In genomic region chr6:33161354-33162320, GRCh38 we compare ENCODE assay signal across 8 cellular contexts. TPM values are rescaled to one million over a fixed set of nuclear protein-coding genes. Genes with fewer than 3 reads are reported as not detected.
DNase-seq lines count a peak whose midpoint lies in the region; ATAC-seq and TF ChIP-seq lines count a peak whose summit lies in the region.

No MANE protein-coding gene starts in this region.

- no peaks in the 10 kb centered on the region for H3K27me3 Mint-ChIP-seq in CD4-positive, alpha-beta T cell

- no peaks in the 10 kb centered on the region for H3K27me3 ChIP-seq in CD4-positive, alpha-beta T cell (ENCODE audit: control insufficient read depth, insufficient read depth, low read length)

- no peak overlapping the region for H3K27ac Mint-ChIP-seq in CD4-positive, alpha-beta T cell

- H3K4me3 Mint-ChIP-seq in CD4-positive, alpha-beta T cell, result peak overlapping the region; percentile 87

- CTCF ChIA-PET in CD4-positive, alpha-beta T cell (lab: Charles Lee), result interaction anchor here (0.7 to 3.1 kb wide), 13 partner anchors 14 to 183 kb away, joined by 3 to 76 read pairs (median 4); partner anchors contain the start of genes RGL2 and RING1

- no peaks in the 10 kb centered on the region for H3K9me3 ChIP-seq in CD4-positive, alpha-beta T cell (ENCODE audit: control insufficient read depth, low read length)

- TF ChIP-seq CTCF in CD4-positive, alpha-beta T cell (IDR thresholded peaks at IDR 0.05), result peak; percentile 90

- intact Hi-C loops in CD4-positive, alpha-beta T cell (cut with DNase I, micrococcal nuclease), result loop anchor here (1.0 to 2.0 kb wide), 3 partner anchors 17 to 87 kb away; no protein-coding TSS in a partner anchor

- peak; percentile 97 for ATAC-seq in CD4-positive, alpha-beta T cell (ENCODE audit: poor library complexity)
- ATAC-seq in GM21576 (IDR thresholded peaks at IDR 0.05; ENCODE audit: unreplicated experiment), result peak; percentile 62
- ATAC-seq in GM19351 (IDR thresholded peaks at IDR 0.05; ENCODE audit: unreplicated experiment), result no peak

- no peak overlapping the region for H3K27ac ChIP-seq in CD4-positive, alpha-beta T cell (ENCODE audit: low read depth, low read length)

- no peaks in the 10 kb centered on the region for H3K36me3 Mint-ChIP-seq in CD4-positive, alpha-beta T cell (ENCODE audit: low read depth)

- peak; percentile 64 to 88 (median 78) for DNase-seq in CD4-positive, alpha-beta T cell
- DNase-seq in NCI-H2171 (lab: John Stamatoyannopoulos, UW) (peak; percentile 52), cerebellar cortex (ENCODE audit: low spot score) (peak; percentile 55), kidney tubule cell (ENCODE audit: low spot score) (peak; percentile 57)
- DNase-seq in activated CD4-positive, alpha-beta T cell treated with anti-CD3 and anti-CD28 coated beads for 1 hour, result peak; percentile 74
- peak; percentile 91 for DNase-seq in stimulated activated CD4-positive, alpha-beta T cell treated with anti-CD3 and anti-CD28 coated beads, Interleukin-15, amount 100 ng/mL, for 24 hours

- H3K9me3 Mint-ChIP-seq in CD4-positive, alpha-beta T cell, result no peaks in the 10 kb centered on the region

- peaks cover 10% of the 10 kb centered on the region for H3K4me1 Mint-ChIP-seq in CD4-positive, alpha-beta T cell (ENCODE audit: low read depth)

- POLR2A ChIA-PET in CD4-positive, alpha-beta T cell (lab: Charles Lee), result interaction anchor here (0.6 to 2.0 kb wide), 5 partner anchors 20 to 203 kb away, joined by 3 to 27 read pairs (median 7); partner anchors contain the start of gene RING1

RNA-seq across cellular contexts. Expression of gene COL11A2, which starts 30.6 kb away (rescaled TPM):
- total RNA-seq in CD4-positive, alpha-beta T cell, result 1 to 10 TPM; 2.8 to 3.0 TPM

RNA-seq across cellular contexts. Expression of gene RXRB, which starts 38.8 kb away (rescaled TPM):
- 10 to 100 TPM; 42.9 to 45.0 TPM for total RNA-seq in CD4-positive, alpha-beta T cell

RNA-seq across cellular contexts. Expression of gene SLC39A7, which starts 39.0 kb away (rescaled TPM):
- total RNA-seq in CD4-positive, alpha-beta T cell, result 1 to 10 TPM; 8.6 to 9.6 TPM

RNA-seq across cellular contexts. Expression of gene HSD17B8, which starts 42.8 kb away (rescaled TPM):
- 10 to 100 TPM in 1 of 2 experiments, 1 to 10 TPM in 1; 8.6 to 10.5 TPM for total RNA-seq in CD4-positive, alpha-beta T cell

RNA-seq across cellular contexts. Expression of gene RING1, which starts 46.7 kb away (rescaled TPM):
- 10 to 100 TPM; 27.1 to 28.6 TPM for total RNA-seq in CD4-positive, alpha-beta T cell
